ENCODE assay signal across 8 cellular contexts in genomic region chr6:104771258-104771832, GRCh38.
DNase-seq lines count a peak whose midpoint lies in the region; ATAC-seq, FAIRE-seq and TF ChIP-seq lines count a peak whose summit lies in the region.

No MANE protein-coding gene starts in this region.

- no peaks in the 10 kb centered on the region for H3K27me3 ChIP-seq in transverse colon

- H3K27ac ChIP-seq in transverse colon: no peak overlapping the region

- no peak for TF ChIP-seq POLR2A in transverse colon (IDR thresholded peaks at IDR 0.05)

- H3K4me1 ChIP-seq in transverse colon: no peaks in the 10 kb centered on the region

- WGBS in transverse colon (ENCODE audit: low coverage in 1 of 2), 2 donors: 46 to 59% methylated on average over 2 of the region's 2 CpGs

- peaks cover 0 to 6% (median 2%) of the 10 kb centered on the region in 4 donors for H3K36me3 ChIP-seq in transverse colon

- peak; percentile 90 for ATAC-seq in GM21360 (IDR thresholded peaks at IDR 0.05; ENCODE audit: unreplicated experiment)

- H3K9me3 ChIP-seq in transverse colon: no peaks in the 10 kb centered on the region

- DNase-seq in NCI-H2171 treated with DMSO at 0.1 percent for 48 hours (lab: John Stamatoyannopoulos, UW) (peak; percentile 51), NCI-H2171 (lab: John Stamatoyannopoulos, UW) (no peak), HTR-8/SVneo (ENCODE audit: insufficient read length, low spot score) (peak; percentile 17), SW480 (ENCODE audit: low spot score) (peak; percentile 22), glomerular visceral epithelial cell (ENCODE audit: extremely low spot score) (peak; percentile 18), transverse colon (no peak)
- no peak for DNase-seq in stimulated activated CD4-positive, alpha-beta T cell treated with anti-CD3 and anti-CD28 coated beads, Interleukin-1b, Interleukin-23, amount 100 ng/mL, for 48 hours

- in situ Hi-C loops in transverse colon (cut with MboI; ENCODE audit: low pct_ligation_motif_present in 1 of 4, low pct_unique_long_range_greater_than_20kb in 1 of 4, low sequenced_read_pairs in 3 of 4): loop anchor here in 2 of 4 donors (25.0 kb wide), 1 partner anchor 234 kb away; no protein-coding TSS in a partner anchor

- TF ChIP-seq EP300 in transverse colon (IDR thresholded peaks at IDR 0.05; ENCODE audit: low read depth): no peak

- H3K4me3 ChIP-seq in transverse colon: no peak overlapping the region

- TF ChIP-seq CTCF in transverse colon (IDR thresholded peaks at IDR 0.05): peak in 4 of 5 experiments; percentile 40 to 57 (median 49)

- intact Hi-C loops in transverse colon (cut with DNase I; ENCODE audit: low total_unique reads): no loop called here

- FAIRE-seq in HTR-8/SVneo (lab: Jason Lieb, UNC): no peak

Comparison
In these comparisons a context has a peak if more than half of its experiments do, and no peak if none do; other contexts are left out.
1. DNase-seq: peak in NCI-H2171 treated with DMSO at 0.1 percent for 48 hours (single experiment), HTR-8/SVneo (single experiment), SW480 (single experiment) and glomerular visceral epithelial cell (single experiment); none in NCI-H2171 (single experiment), transverse colon (single experiment) and stimulated activated CD4-positive, alpha-beta T cell treated with anti-CD3 and anti-CD28 coated beads, Interleukin-1b, Interleukin-23, amount 100 ng/mL, for 48 hours (single experiment).